8 cellular contexts compared by ENCODE assay signal in the genomic region with DNA sequence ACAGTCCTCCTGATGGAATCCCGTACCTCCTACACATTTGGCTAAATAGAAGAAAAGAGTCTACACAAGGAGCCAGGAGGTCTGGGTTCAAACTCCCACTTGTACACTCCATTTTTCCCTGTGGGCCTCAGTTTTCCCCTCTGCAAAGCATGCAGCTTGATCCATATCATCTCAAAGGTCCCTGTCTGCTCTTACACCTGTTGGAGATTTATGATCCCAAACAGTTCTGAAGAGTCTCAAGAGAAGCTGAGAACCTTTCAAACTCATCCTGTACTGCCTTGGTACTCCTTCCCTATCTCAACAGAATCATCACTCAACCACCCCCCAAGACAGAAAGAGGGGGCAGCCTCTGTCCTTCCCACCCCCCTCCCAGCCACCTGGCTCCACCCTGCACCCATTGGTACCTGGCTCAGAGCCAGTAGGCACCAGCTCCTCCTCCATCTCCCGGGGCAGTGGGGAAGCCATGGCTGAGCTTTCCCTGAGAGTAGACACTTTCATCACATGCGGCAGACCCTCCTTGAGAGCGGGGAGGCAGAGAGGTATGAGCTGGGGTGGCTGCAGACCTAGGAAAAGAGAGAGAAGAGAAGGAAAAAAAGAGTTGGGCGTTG. TPM values are rescaled to one million over a fixed set of nuclear protein-coding genes. Genes with fewer than 3 reads are reported as not detected.
A peak's percentile ranks its signal among the peaks of the same experiment; 100 is the strongest.
DNase-seq lines count a peak whose midpoint lies in the region; ATAC-seq and TF ChIP-seq lines count a peak whose summit lies in the region.

No MANE protein-coding gene starts in this region.

- DNase-seq in AG04449 (ENCODE audit: low read depth, low spot score) (no peak), MG63 (no peak), coronary artery (ENCODE audit: low spot score) (no peak), naive B cell (no peak)
- no peak for DNase-seq in activated naive CD4-positive, alpha-beta T cell treated with anti-CD3 and anti-CD28 coated beads for 36 hours
- DNase-seq in stimulated activated CD4-positive, alpha-beta T cell treated with anti-CD3 and anti-CD28 coated beads, Interleukin-4, amount 100 ng/mL, for 1 hour, result no peak

- intact Hi-C loops in activated naive CD4-positive, alpha-beta T cell treated with anti-CD3 and anti-CD28 coated beads for 36 hours (cut with micrococcal nuclease), result loop anchor here (10.0 kb wide), 1 partner anchor 1823 kb away; the partner anchor contains the start of gene FAM111A

- H3K36me3 Mint-ChIP-seq in naive B cell, result no peaks in the 10 kb centered on the region
- peaks cover 23% of the 10 kb centered on the region for H3K36me3 Mint-ChIP-seq in activated naive CD4-positive, alpha-beta T cell treated with anti-CD3 and anti-CD28 coated beads for 36 hours (ENCODE audit: low read depth)

- H3K4me3 ChIP-seq in AG04449 (ENCODE audit: low read depth, low read length) (peak overlapping the region; percentile 90), MG63 (peak overlapping the region; percentile 77; the same call in 1 of the 2 replicates), coronary artery (peak overlapping the region; percentile 99)

- ATAC-seq in naive B cell (ENCODE audit: low read depth in 2 of 2) (no peak), HG02588 (IDR thresholded peaks at IDR 0.05; ENCODE audit: unreplicated experiment) (no peak), GM19395 (IDR thresholded peaks at IDR 0.05; ENCODE audit: unreplicated experiment) (no peak)

- H3K4me1 Mint-ChIP-seq in naive B cell, result peaks cover 19 to 27% (median 25%) of the 10 kb centered on the region in 3 donors
- peaks cover 41% of the 10 kb centered on the region for H3K4me1 Mint-ChIP-seq in activated naive CD4-positive, alpha-beta T cell treated with anti-CD3 and anti-CD28 coated beads for 36 hours (ENCODE audit: low read depth)

- no peaks in the 10 kb centered on the region for H3K9me3 ChIP-seq in MG63

- H3K36me3 ChIP-seq in MG63, result peaks cover 53% of the 10 kb centered on the region

- TF ChIP-seq CTCF in AG04449 (IDR thresholded peaks at IDR 0.05; ENCODE audit: insufficient read depth, low read length, missing control alignments), result no peak
- no peak for TF ChIP-seq CTCF in coronary artery (IDR thresholded peaks at IDR 0.05)

- no peaks in the 10 kb centered on the region for H3K9me3 Mint-ChIP-seq in naive B cell
- H3K9me3 Mint-ChIP-seq in activated naive CD4-positive, alpha-beta T cell treated with anti-CD3 and anti-CD28 coated beads for 36 hours, result no peaks in the 10 kb centered on the region

- no peaks in the 10 kb centered on the region for H3K27me3 ChIP-seq in MG63

- peak overlapping the region in 2 of 6 donors; percentile 17 to 52 for H3K27ac Mint-ChIP-seq in naive B cell
- no peak overlapping the region for H3K27ac Mint-ChIP-seq in activated naive CD4-positive, alpha-beta T cell treated with anti-CD3 and anti-CD28 coated beads for 36 hours

- H3K27ac ChIP-seq in coronary artery, result peak overlapping the region; percentile 94 to 100

- H3K4me3 Mint-ChIP-seq in naive B cell, result peak overlapping the region in 5 of 8 donors; percentile 9 to 92 (median 45)
- no peak overlapping the region for H3K4me3 Mint-ChIP-seq in activated naive CD4-positive, alpha-beta T cell treated with anti-CD3 and anti-CD28 coated beads for 36 hours

- CTCF ChIA-PET in AG04449 (lab: Yijun Ruan, JAX), result interaction anchor here (0.8 to 3.1 kb wide), 3 partner anchors 10 to 480 kb away, joined by 3 to 17 read pairs (median 4); no protein-coding TSS in a partner anchor
- CTCF ChIA-PET in activated naive CD4-positive, alpha-beta T cell treated with anti-CD3 and anti-CD28 coated beads for 36 hours (lab: Charles Lee), result interaction anchor here (0.5 to 1.3 kb wide), 5 partner anchors 10 to 138 kb away, joined by 3 to 4 read pairs (median 4); no protein-coding TSS in a partner anchor

- POLR2A ChIA-PET in AG04449 (lab: Yijun Ruan, JAX), result interaction anchor here (1.3 to 3.5 kb wide), 4 partner anchors 8 to 72 kb away, joined by 3 to 38 read pairs (median 5); no protein-coding TSS in a partner anchor

- H3K27me3 Mint-ChIP-seq in naive B cell, result no peaks in the 10 kb centered on the region
- no peaks in the 10 kb centered on the region for H3K27me3 Mint-ChIP-seq in activated naive CD4-positive, alpha-beta T cell treated with anti-CD3 and anti-CD28 coated beads for 36 hours (ENCODE audit: low read depth)

RNA-seq across cellular contexts. Expression of gene TNKS1BP1, which starts 3.3 kb away (rescaled TPM):
- 39.4 and 86.8 TPM in 2 replicates for total RNA-seq in MG63 (2014; rRNA removed; shearing (Covaris generic); ENCODE audit: low replicate concordance)
- 1 to 10 TPM in 5 of 6 donors, not detected in 1; 1.1 to 3.8 (median 2.9) TPM for polyA plus RNA-seq in naive B cell (ENCODE audit: low read depth in 6 of 6)
- total RNA-seq in activated naive CD4-positive, alpha-beta T cell treated with anti-CD3 and anti-CD28 coated beads for 36 hours, result 10 to 100 TPM; 14.1 to 14.7 TPM

RNA-seq across cellular contexts. Expression of gene SSRP1, which starts 14.2 kb away (rescaled TPM):
- 126 and 171 TPM in 2 replicates for total RNA-seq in MG63 (2014; rRNA removed; shearing (Covaris generic); ENCODE audit: low replicate concordance)
- 10 to 100 TPM; 22.7 to 39.6 (median 32.8) TPM for polyA plus RNA-seq in naive B cell (ENCODE audit: low read depth in 6 of 6)
- 100 to 1,000 TPM; 304 to 322 TPM for total RNA-seq in activated naive CD4-positive, alpha-beta T cell treated with anti-CD3 and anti-CD28 coated beads for 36 hours

RNA-seq across cellular contexts. Expression of gene P2RX3, which starts 16.7 kb away (rescaled TPM):
- total RNA-seq in MG63 (2014; rRNA removed; shearing (Covaris generic); ENCODE audit: low replicate concordance), result not detected in 2 replicates
- not detected for polyA plus RNA-seq in naive B cell (ENCODE audit: low read depth in 6 of 6)
- total RNA-seq in activated naive CD4-positive, alpha-beta T cell treated with anti-CD3 and anti-CD28 coated beads for 36 hours, result not detected

RNA-seq across cellular contexts. Expression of gene PRG3, which starts 59.5 kb away (rescaled TPM):
- not detected in 2 replicates for total RNA-seq in MG63 (2014; rRNA removed; shearing (Covaris generic); ENCODE audit: low replicate concordance)
- not detected for polyA plus RNA-seq in naive B cell (ENCODE audit: low read depth in 6 of 6)
- total RNA-seq in activated naive CD4-positive, alpha-beta T cell treated with anti-CD3 and anti-CD28 coated beads for 36 hours, result not detected
